ENCODE assay signal across 17 cellular contexts in the genomic region with DNA sequence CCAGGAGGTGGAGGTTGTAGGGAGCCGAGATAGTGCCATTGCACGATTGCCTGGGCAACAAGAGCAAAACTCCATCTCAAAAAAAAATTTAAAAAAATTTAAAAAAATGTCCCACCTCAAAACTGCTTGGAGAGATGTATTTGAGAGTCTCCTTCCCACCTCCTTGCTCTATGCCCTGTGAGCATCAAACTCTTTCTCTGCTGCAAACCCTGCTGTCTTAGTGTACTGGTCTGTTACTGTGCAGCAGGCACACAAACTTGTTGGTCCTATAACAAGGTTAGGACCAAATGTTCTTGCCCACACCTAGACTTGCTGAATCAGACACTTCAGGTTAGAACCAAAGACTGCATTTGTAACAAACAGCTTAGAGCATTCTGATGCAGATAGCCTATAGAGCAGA.
"Had no signal": no experiment of that assay in that cellular context is flagged by ENCODE, and none has a peak within 500 bp of the region (broad histone marks: within the 10 kb centered on the region; RNA-seq: fewer than 3 reads in every experiment).

No MANE protein-coding gene starts in this region.

- H3K4me1 ChIP-seq: esophagus muscularis mucosa, right atrium auricular region had no signal

- H3K4me3 ChIP-seq: esophagus muscularis mucosa, right atrium auricular region, tibial nerve had no signal

- H3K27me3 Mint-ChIP-seq: activated T-helper 17 cell treated with anti-CD3 and anti-CD28 coated beads, Interleukin-2, amount 50 U/mL, for 72 hours had no signal

- H3K27me3 ChIP-seq: right atrium auricular region, tibial nerve had no signal

- FAIRE-seq: bronchial epithelial cell had no signal

- H3K36me3 ChIP-seq: esophagus muscularis mucosa, right atrium auricular region, tibial nerve had no signal

- H3K4me3 Mint-ChIP-seq: activated T-helper 17 cell treated with anti-CD3 and anti-CD28 coated beads, Interleukin-2, amount 50 U/mL, for 72 hours; dendritic cell treated with granulocyte-macrophage colony-stimulating factor and Interleukin-4, amounts not matched to agents 40 ng/mL and 50 ng/mL, for 4 days; nephron progenitor cell; T-helper 2 cell treated with Interferon-gamma antibody and Interleukin-4, amounts not matched to agents 5 μg/mL and 100 μg/mL, for 36 hours had no signal

- H3K27ac Mint-ChIP-seq: activated T-helper 17 cell treated with anti-CD3 and anti-CD28 coated beads, Interleukin-2, amount 50 U/mL, for 72 hours; dendritic cell treated with granulocyte-macrophage colony-stimulating factor and Interleukin-4, amounts not matched to agents 40 ng/mL and 50 ng/mL, for 4 days; nephron progenitor cell; T-helper 2 cell treated with Interferon-gamma antibody and Interleukin-4, amounts not matched to agents 5 μg/mL and 100 μg/mL, for 36 hours had no signal

- H3K27ac ChIP-seq: esophagus muscularis mucosa, right atrium auricular region, tibial nerve had no signal

- H3K9me3 Mint-ChIP-seq: activated T-helper 17 cell treated with anti-CD3 and anti-CD28 coated beads, Interleukin-2, amount 50 U/mL, for 72 hours had no signal

- DNase-seq: activated CD4-positive, alpha-beta T cell treated with anti-CD3 and anti-CD28 coated beads, Interleukin-2, amount 50 U/mL, for 1 hour; activated naive CD4-positive, alpha-beta T cell treated with Interleukin-2 at 50 U/mL for 16 hours; activated T-cell treated with anti-CD3 and anti-CD28 coated beads for 4 hours; aorta; nephron progenitor cell; occipital lobe; stimulated activated CD4-positive, alpha-beta T cell treated with anti-CD3 and anti-CD28 coated beads, Interleukin-15, amount 100 ng/mL, for 24 hours; stimulated activated CD4-positive, alpha-beta T cell treated with anti-CD3 and anti-CD28 coated beads, Interleukin-4, amount 100 ng/mL, for 1 hour; stimulated activated naive CD4-positive, alpha-beta T cell; substantia nigra had no signal
